In genomic region chr6:82890240-82890639, GRCh38 we compare ENCODE assay signal across 40 cellular contexts.
"Had no signal": no experiment of that assay in that cellular context is flagged by ENCODE, and none has a peak within 500 bp of the region (broad histone marks: within the 10 kb centered on the region; RNA-seq: fewer than 3 reads in every experiment).

No MANE protein-coding gene starts in this region.

- H3K27me3 ChIP-seq: adrenal gland, body of pancreas, brain microvascular endothelial cell, breast epithelium, cardiac muscle cell had no signal

- H3K4me3 ChIP-seq: adrenal gland, body of pancreas, breast epithelium, cardiac muscle cell had no signal

- DNase-seq: activated B cell treated with CpG ODN at 0.5 μM for 24 hours; activated CD4-positive, alpha-beta memory T cell treated with anti-CD3 and anti-CD28 coated beads for 36 hours; activated CD4-positive, alpha-beta T cell treated with anti-CD3 and anti-CD28 coated beads for 4 hours; activated CD4-positive, alpha-beta T cell treated with anti-CD3 and anti-CD28 coated beads, Interleukin-2, amount 10 ng/mL, durations not matched to agents 24 days and 14 days; activated CD4-positive, alpha-beta T cell treated with anti-CD3 and anti-CD28 coated beads, Interleukin-2, amount 50 U/mL, for 1 hour; activated CD4-positive, alpha-beta T cell treated with anti-CD3 and anti-CD28 coated beads, Interleukin-2, amount 50 U/mL, for 4 hours; activated CD4-positive, CD25-positive, alpha-beta regulatory T cell treated with anti-CD3 and anti-CD28 coated beads, Interleukin-2, amount 50 U/mL, for 72 hours; activated CD8-positive, alpha-beta memory T cell treated with anti-CD3 and anti-CD28 coated beads, Interleukin-2, amount 50 U/mL, for 4 hours; activated CD8-positive, alpha-beta T cell treated with anti-CD3 and anti-CD28 coated beads for 36 hours; activated effector memory CD4-positive, alpha-beta T cell treated with anti-CD3 and anti-CD28 coated beads, Interleukin-2, amount 50 U/mL, for 16 hours; activated gamma-delta T cell treated with Interleukin-2 at 50 U/mL for 16 hours; activated naive CD4-positive, alpha-beta T cell; activated naive CD4-positive, alpha-beta T cell treated with anti-CD3 and anti-CD28 coated beads for 36 hours; activated naive CD4-positive, alpha-beta T cell treated with anti-CD3 and anti-CD28 coated beads, Interleukin-2, amount 50 U/mL, for 16 hours; activated naive CD8-positive, alpha-beta T cell treated with anti-CD3 and anti-CD28 coated beads for 36 hours; activated T-cell treated with anti-CD3 and anti-CD28 coated beads for 4 hours; activated T-cell treated with anti-CD3 and anti-CD28 coated beads, Interleukin-2, amount 50 U/mL, for 1 hour; activated T-cell treated with anti-CD3 and anti-CD28 coated beads, Interleukin-2, amount 50 U/mL, for 4 hours; activated T-cell treated with anti-CD3 and anti-CD28 coated beads, Interleukin-2, amount 50 U/mL, for 72 hours; adrenal gland; amniotic stem cell; aorta; body of pancreas; brain microvascular endothelial cell; caudate nucleus; cerebellar nuclear complex; T-helper 1 cell; T-helper 2 cell; T-helper 9 cell had no signal

- H3K4me1 Mint-ChIP-seq: activated B cell treated with CpG ODN at 0.5 μM for 24 hours; activated CD4-positive, alpha-beta T cell treated with anti-CD3 and anti-CD28 coated beads, Interleukin-2, amount 10 ng/mL, durations not matched to agents 24 days and 14 days; activated naive CD8-positive, alpha-beta T cell treated with anti-CD3 and anti-CD28 coated beads for 36 hours; activated T-helper 17 cell treated with anti-CD3 and anti-CD28 coated beads, Interleukin-2, amount 50 U/mL, for 72 hours; central memory CD8-positive, alpha-beta T cell had no signal

- H3K27me3 Mint-ChIP-seq: activated B cell treated with CpG ODN at 0.5 μM for 24 hours; activated CD4-positive, alpha-beta memory T cell treated with anti-CD3 and anti-CD28 coated beads for 36 hours; activated CD4-positive, alpha-beta T cell treated with anti-CD3 and anti-CD28 coated beads, Interleukin-2, amount 10 ng/mL, durations not matched to agents 24 days and 14 days; activated CD8-positive, alpha-beta T cell treated with anti-CD3 and anti-CD28 coated beads for 36 hours; activated naive CD8-positive, alpha-beta T cell treated with anti-CD3 and anti-CD28 coated beads for 36 hours; activated T-helper 17 cell treated with anti-CD3 and anti-CD28 coated beads, Interleukin-2, amount 50 U/mL, for 72 hours; central memory CD8-positive, alpha-beta T cell had no signal

- H3K4me3 Mint-ChIP-seq: activated B cell treated with CpG ODN at 0.5 μM for 24 hours; activated CD4-positive, alpha-beta memory T cell treated with anti-CD3 and anti-CD28 coated beads for 36 hours; activated CD4-positive, alpha-beta T cell treated with anti-CD3 and anti-CD28 coated beads, Interleukin-2, amount 10 ng/mL, durations not matched to agents 24 days and 14 days; activated CD8-positive, alpha-beta T cell treated with anti-CD3 and anti-CD28 coated beads for 36 hours; activated naive CD4-positive, alpha-beta T cell treated with anti-CD3 and anti-CD28 coated beads for 36 hours; activated naive CD8-positive, alpha-beta T cell treated with anti-CD3 and anti-CD28 coated beads for 36 hours; activated T-cell treated with anti-CD3 and anti-CD28 coated beads, Interleukin-2, amount 50 U/mL, for 4 hours; activated T-cell treated with anti-CD3 and anti-CD28 coated beads, Interleukin-2, amount 50 U/mL, for 72 hours; activated T-helper 1 cell treated with anti-CD3 and anti-CD28 coated beads, Interleukin-12 subunit alpha, Interleukin-12 subunit beta, Interleukin-2, Interleukin-4 antibody, amounts not matched to agents 30 ng/mL and 10 ng/mL and 1 ng/mL, durations not matched to agents 14 hours and 24 hours and 36 hours; activated T-helper 17 cell treated with anti-CD3 and anti-CD28 coated beads, Interleukin-2, amount 50 U/mL, for 72 hours; central memory CD8-positive, alpha-beta T cell; T-helper 1 cell treated with Interleukin-12 subunit alpha and Interleukin-12 subunit beta and Interleukin-4 antibody, amounts not matched to agents 30 μg/mL and 1 μg/mL, for 36 hours; T-helper 2 cell treated with Interferon-gamma antibody and Interleukin-4, amounts not matched to agents 5 μg/mL and 100 μg/mL, for 36 hours had no signal

- FAIRE-seq: astrocyte, TTC549 had no signal

- H3K27ac ChIP-seq: adrenal gland, body of pancreas, brain microvascular endothelial cell, breast epithelium, cardiac muscle cell, VCaP had no signal

- H3K9me3 Mint-ChIP-seq: activated B cell treated with CpG ODN at 0.5 μM for 24 hours; activated CD4-positive, alpha-beta memory T cell treated with anti-CD3 and anti-CD28 coated beads for 36 hours; activated CD4-positive, alpha-beta T cell treated with anti-CD3 and anti-CD28 coated beads, Interleukin-2, amount 10 ng/mL, durations not matched to agents 24 days and 14 days; activated CD8-positive, alpha-beta T cell treated with anti-CD3 and anti-CD28 coated beads for 36 hours; activated naive CD4-positive, alpha-beta T cell treated with anti-CD3 and anti-CD28 coated beads for 36 hours; activated naive CD4-positive, alpha-beta T cell treated with anti-CD3 and anti-CD28 coated beads, Interleukin-2, amount 50 U/mL, for 72 hours; activated naive CD8-positive, alpha-beta T cell treated with anti-CD3 and anti-CD28 coated beads for 36 hours; activated T-cell treated with anti-CD3 and anti-CD28 coated beads, Interleukin-2, amount 50 U/mL, for 4 hours; activated T-helper 1 cell treated with anti-CD3 and anti-CD28 coated beads, Interleukin-12 subunit alpha, Interleukin-12 subunit beta, Interleukin-2, Interleukin-4 antibody, amounts not matched to agents 30 ng/mL and 10 ng/mL and 1 ng/mL, durations not matched to agents 14 hours and 24 hours and 36 hours; activated T-helper 17 cell treated with anti-CD3 and anti-CD28 coated beads, Interleukin-2, amount 50 U/mL, for 72 hours; central memory CD8-positive, alpha-beta T cell; T-helper 1 cell treated with Interleukin-12 subunit alpha and Interleukin-12 subunit beta and Interleukin-4 antibody, amounts not matched to agents 30 μg/mL and 1 μg/mL, for 36 hours; T-helper 2 cell treated with Interferon-gamma antibody and Interleukin-4, amounts not matched to agents 5 μg/mL and 100 μg/mL, for 36 hours had no signal

- H3K4me1 ChIP-seq: adrenal gland, body of pancreas, breast epithelium had no signal

- ATAC-seq: activated CD8-positive, alpha-beta T cell treated with anti-CD3 and anti-CD28 coated beads for 36 hours; activated naive CD4-positive, alpha-beta T cell treated with anti-CD3 and anti-CD28 coated beads, Interleukin-2, amount 50 U/mL, for 72 hours; activated T-cell treated with anti-CD3 and anti-CD28 coated beads, Interleukin-2, amount 50 U/mL, for 4 hours; activated T-cell treated with anti-CD3 and anti-CD28 coated beads, Interleukin-2, amount 50 U/mL, for 72 hours; activated T-helper 17 cell treated with anti-CD3 and anti-CD28 coated beads, Interleukin-2, amount 50 U/mL, for 72 hours; body of pancreas had no signal

- H3K36me3 ChIP-seq: adrenal gland, brain microvascular endothelial cell, breast epithelium, cardiac muscle cell had no signal

- H3K27ac Mint-ChIP-seq: activated B cell treated with CpG ODN at 0.5 μM for 24 hours; activated CD4-positive, alpha-beta memory T cell treated with anti-CD3 and anti-CD28 coated beads for 36 hours; activated CD4-positive, alpha-beta T cell treated with anti-CD3 and anti-CD28 coated beads, Interleukin-2, amount 10 ng/mL, durations not matched to agents 24 days and 14 days; activated CD8-positive, alpha-beta T cell treated with anti-CD3 and anti-CD28 coated beads for 36 hours; activated naive CD4-positive, alpha-beta T cell treated with anti-CD3 and anti-CD28 coated beads for 36 hours; activated naive CD4-positive, alpha-beta T cell treated with anti-CD3 and anti-CD28 coated beads, Interleukin-2, amount 50 U/mL, for 72 hours; activated naive CD8-positive, alpha-beta T cell treated with anti-CD3 and anti-CD28 coated beads for 36 hours; activated T-cell treated with anti-CD3 and anti-CD28 coated beads, Interleukin-2, amount 50 U/mL, for 72 hours; activated T-helper 1 cell treated with anti-CD3 and anti-CD28 coated beads, Interleukin-12 subunit alpha, Interleukin-12 subunit beta, Interleukin-2, Interleukin-4 antibody, amounts not matched to agents 30 ng/mL and 10 ng/mL and 1 ng/mL, durations not matched to agents 14 hours and 24 hours and 36 hours; activated T-helper 17 cell treated with anti-CD3 and anti-CD28 coated beads, Interleukin-2, amount 50 U/mL, for 72 hours; T-helper 1 cell treated with Interleukin-12 subunit alpha and Interleukin-12 subunit beta and Interleukin-4 antibody, amounts not matched to agents 30 μg/mL and 1 μg/mL, for 36 hours; T-helper 2 cell treated with Interferon-gamma antibody and Interleukin-4, amounts not matched to agents 5 μg/mL and 100 μg/mL, for 36 hours had no signal

- H3K9me3 ChIP-seq: adrenal gland, body of pancreas, breast epithelium had no signal
